1 cellular context compared by ENCODE assay signal in genomic region chr2:73104933-73105332, GRCh38.
TF ChIP-seq lines count a peak whose summit lies in the region.

No MANE protein-coding gene starts in this region.

TF ChIP-seq in HepG2, 621 proteins besides CTCF, POLR2A, EP300 and RAD21 (continued from another document):
- no peak for TF ChIP-seq SNAPC5 (CRISPR knock-in tag; IDR thresholded peaks at IDR 0.05; ENCODE audit: borderline replicate concordance)
- no peak for TF ChIP-seq MXD1 (CRISPR knock-in tag; IDR thresholded peaks at IDR 0.05)
- no peak for TF ChIP-seq ZNF691 (CRISPR knock-in tag; IDR thresholded peaks at IDR 0.05; ENCODE audit: borderline replicate concordance, low read depth)
- TF ChIP-seq ZNF17 (CRISPR knock-in tag; IDR thresholded peaks at IDR 0.05) = no peak
- TF ChIP-seq ETV6 (CRISPR knock-in tag; conservative IDR thresholded peaks at IDR 0.05) = no peak
- no peak for TF ChIP-seq HOXA5 (CRISPR knock-in tag; IDR thresholded peaks at IDR 0.05)
- TF ChIP-seq RBM22 (optimal IDR thresholded peaks at IDR 0.05; ENCODE audit: low read length) = no peak
